ENCODE assay signal across 8 cellular contexts in the genomic region with DNA sequence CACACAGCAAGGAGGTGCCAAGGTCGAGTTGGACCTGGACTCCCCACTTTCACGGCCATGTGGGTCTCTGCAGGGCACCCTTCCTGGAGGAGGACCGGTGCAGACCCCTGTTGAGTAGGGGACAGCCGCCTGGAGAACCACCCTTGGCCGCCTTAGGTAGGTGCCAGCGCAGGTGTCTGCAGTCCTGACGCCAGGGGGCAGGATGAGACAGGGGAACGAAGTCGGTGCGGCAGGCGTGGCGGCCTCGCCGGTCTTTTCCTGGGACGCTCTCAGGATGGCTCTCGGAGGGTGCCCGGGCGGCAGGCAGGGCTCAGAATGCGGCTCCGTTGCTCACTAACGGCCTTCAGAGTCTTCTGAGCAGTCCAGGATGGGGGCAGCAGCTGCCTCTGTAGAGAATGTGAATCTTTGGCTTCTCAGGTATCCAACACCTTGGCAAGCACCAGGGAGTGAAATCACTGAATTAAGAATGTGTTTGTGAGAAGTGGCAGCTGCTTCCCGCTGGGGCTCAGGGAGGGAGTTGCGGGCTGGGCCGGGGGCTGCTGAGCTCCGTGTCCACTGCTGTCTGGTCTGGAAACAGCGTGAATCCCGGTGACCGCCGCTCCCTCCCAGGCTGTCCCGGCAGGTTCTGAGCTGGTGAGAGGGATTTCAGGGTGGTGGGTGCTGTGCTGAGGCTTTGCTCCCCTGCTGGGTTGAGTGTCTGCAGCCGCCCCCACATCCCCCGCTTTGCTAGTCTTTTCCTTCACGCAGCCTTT.
A peak's percentile ranks its signal among the peaks of the same experiment; 100 is the strongest.
DNase-seq lines count a peak whose midpoint lies in the region; ATAC-seq lines count a peak whose summit lies in the region.

No MANE protein-coding gene starts in this region.

- DNase-seq in AG08396 (ENCODE audit: low spot score) (peak; percentile 66), NCI-H1930 (lab: John Stamatoyannopoulos, UW) (peak; percentile 18 to 48), caudate nucleus (lab: John Stamatoyannopoulos, UW) (peak in 42 of 61 donors; percentile 4 to 70 (median 38)), kidney glomerular epithelial cell (lab: John Stamatoyannopoulos, UW) (peak; percentile 50)
- DNase-seq in activated CD4-positive, CD25-positive, alpha-beta regulatory T cell (lab: John Stamatoyannopoulos, UW), result peak; percentile 55 to 75 (median 66)
- peak; percentile 83 for DNase-seq in stimulated activated CD4-positive, alpha-beta T cell treated with anti-CD3 and anti-CD28 coated beads, Interleukin-4, amount 100 ng/mL, for 1 hour

- H3K27ac ChIP-seq in caudate nucleus (ENCODE audit: low read depth, low read length), result no peak overlapping the region

- ATAC-seq in GM19351 (IDR thresholded peaks at IDR 0.05; ENCODE audit: unreplicated experiment) (peak; percentile 73), GM18870 (IDR thresholded peaks at IDR 0.05; ENCODE audit: unreplicated experiment) (no peak)

Comparison
In these comparisons a context has a peak if more than half of its experiments do, and no peak if none do; other contexts are left out.
1. DNase-seq: peak in every context shown above with its lines; median percentile 83 in stimulated activated CD4-positive, alpha-beta T cell treated with anti-CD3 and anti-CD28 coated beads, Interleukin-4, amount 100 ng/mL, for 1 hour; 66 in AG08396; 66 in activated CD4-positive, CD25-positive, alpha-beta regulatory T cell; 50 in kidney glomerular epithelial cell; 38 in caudate nucleus; 33 in NCI-H1930.